Comparison of ENCODE assay signal across 8 cellular contexts in genomic region chr1:207963429-207964194, GRCh38. TPM values are rescaled to one million over a fixed set of nuclear protein-coding genes. Genes with fewer than 3 reads are reported as not detected.
DNase-seq lines count a peak whose midpoint lies in the region; ATAC-seq, FAIRE-seq and TF ChIP-seq lines count a peak whose summit lies in the region.

No MANE protein-coding gene starts in this region.

- H2AFZ ChIP-seq in HepG2 (ENCODE audit: low read length), result no peak overlapping the region

- 6% methylated on average over 10 of the region's 58 CpGs for WGBS in HepG2 (ENCODE audit: low lambda C conversion rate)

- H3K4me3 ChIP-seq in BJ (ENCODE audit: low read depth, low read length) (peak overlapping the region; percentile 46), HepG2 (replicated peaks in 1 of 3; ENCODE audit: insufficient read depth in 1 of 3, low read depth in 2 of 3, low read length in 3 of 3) (peak overlapping the region; percentile 6 to 64 (median 43); a peak in 4 of 6 replicates)

- peak; percentile 64 for TF ChIP-seq CTCF in BJ (IDR thresholded peaks at IDR 0.05; ENCODE audit: insufficient read depth, low read depth, low read length)
- TF ChIP-seq CTCF in HepG2 (CRISPR knock-in tag; IDR thresholded peaks at IDR 0.05), result peak; percentile 94

- ATAC-seq in HG03354 (IDR thresholded peaks at IDR 0.05; ENCODE audit: poor library complexity, severe bottlenecking, unreplicated experiment) (peak; percentile 84), HepG2 (peak; percentile 94)

- H3K4me2 ChIP-seq in HepG2 (ENCODE audit: low read depth, low read length), result peak overlapping the region; percentile 78

- no peak for DNase-seq in BJ (ENCODE audit: low read depth)
- DNase-seq in NCI-H460 (ENCODE audit: extremely low read depth, low read depth), result peak; percentile 89
- DNase-seq in activated CD4-positive, alpha-beta T cell treated with anti-CD3 and anti-CD28 coated beads, Interleukin-2, amount 50 U/mL, for 1 hour, result peak; percentile 77
- peak; percentile 33 for DNase-seq in cortex of kidney (lab: John Stamatoyannopoulos, UW)
- peak; percentile 74 for DNase-seq in HepG2 (ENCODE audit: low spot score)
- peak; percentile 82 to 87 for DNase-seq in stimulated activated CD4-positive, alpha-beta T cell treated with anti-CD3 and anti-CD28 coated beads, Interleukin-2, amount 100 ng/mL, for 48 hours

- FAIRE-seq in HepG2 (lab: Jason Lieb, UNC), result peak; percentile 40

- in situ Hi-C loops in HepG2 (cut with HindIII; ENCODE audit: extremely low pct_ligation_motif_present, low pct_unique_long_range_greater_than_20kb), result loop anchor here (5.0 kb wide), 1 partner anchor 66 kb away; no protein-coding TSS in a partner anchor

- H3K27ac ChIP-seq in HepG2 (ENCODE audit: extremely low read length, insufficient read depth, low read length), result no peak overlapping the region

- TF ChIP-seq POLR2A in GM19099 (IDR thresholded peaks at IDR 0.05; ENCODE audit: extremely low read depth, insufficient read length, low read depth) (peak; percentile 90), HepG2 (IDR thresholded peaks at IDR 0.05; ENCODE audit: insufficient read depth in 1 of 2, low read depth in 2 of 2, low read length in 2 of 2) (peak; percentile 62 to 73)

- CTCF ChIA-PET in BJ (lab: Yijun Ruan, JAX) (interaction anchor here (0.6 to 7.2 kb wide), 35 partner anchors 9 to 275 kb away, joined by 3 to 206 read pairs (median 5); no protein-coding TSS in a partner anchor), HepG2 (lab: Yijun Ruan, JAX; ENCODE audit: low intra/inter-chr PET ratio, low total read pairs) (interaction anchor here (1.4 to 1.7 kb wide), 4 partner anchors 67 to 152 kb away, joined by 5 to 26 read pairs (median 8); no protein-coding TSS in a partner anchor)

- POLR2A ChIA-PET in BJ (lab: Charles Lee), result interaction anchor here (0.6 to 1.5 kb wide), 5 partner anchors 53 to 221 kb away, joined by 3 to 17 read pairs (median 6); partner anchors contain the start of gene CD34
- POLR2A ChIA-PET in HepG2 (lab: Yijun Ruan, JAX), result interaction anchor here (0.6 to 1.5 kb wide), 3 partner anchors 11 to 137 kb away, joined by 3 read pairs; no protein-coding TSS in a partner anchor

- no peaks in the 10 kb centered on the region for H4K20me1 ChIP-seq in HepG2 (ENCODE audit: insufficient read depth, low read length)

- H3K27me3 ChIP-seq in BJ (ENCODE audit: control insufficient read depth, insufficient read depth, low read length), result no peaks in the 10 kb centered on the region
- peaks cover 1 to 27% of the 10 kb centered on the region in 2 experiments; a peak in 2 of 5 replicates for H3K27me3 ChIP-seq in HepG2 (ENCODE audit: control insufficient read depth in 1 of 2, insufficient read depth in 2 of 2, low read length in 2 of 2)

- H3K4me1 ChIP-seq in HepG2 (ENCODE audit: insufficient read depth, low read length), result peaks cover 13% of the 10 kb centered on the region

- intact Hi-C loops in HepG2 (cut with micrococcal nuclease; ENCODE audit: unreplicated experiment), result loop anchor here (1.0 to 5.0 kb wide), 4 partner anchors 67 to 151 kb away; no protein-coding TSS in a partner anchor

- no peaks in the 10 kb centered on the region for H3K36me3 ChIP-seq in BJ (ENCODE audit: control insufficient read depth, insufficient read depth, low read length)
- no peaks in the 10 kb centered on the region for H3K36me3 ChIP-seq in HepG2 (replicated peaks in 1 of 2; ENCODE audit: control insufficient read depth in 1 of 2, insufficient read depth in 2 of 2, low read length in 2 of 2)

- no TSS peak for BruUV-seq in HepG2 (replicated peaks; lab: Mats Ljungman, UMichigan)

- TF ChIP-seq RAD21 in HepG2 (CRISPR knock-in tag; IDR thresholded peaks at IDR 0.05), result peak; percentile 100

- H3K9me3 ChIP-seq in HepG2 (ENCODE audit: low read length), result no peaks in the 10 kb centered on the region

- no peaks in the 10 kb centered on the region for H3K79me2 ChIP-seq in HepG2 (ENCODE audit: insufficient read depth, low read length)

- H3K9ac ChIP-seq in HepG2 (ENCODE audit: insufficient read depth, low read depth, low read length), result peak overlapping the region; percentile 28; the same call in 1 of the 2 replicates

- peak in 1 of 2 experiments; percentile 52; a peak in 1 of 4 replicates for TF ChIP-seq EP300 in HepG2 (IDR thresholded peaks at IDR 0.05; ENCODE audit: low read depth in 2 of 2, low read length in 2 of 2)
- TF ChIP-seq EP300 in HepG2 (CRISPR knock-in tag; IDR thresholded peaks at IDR 0.05; ENCODE audit: borderline replicate concordance), result peak; percentile 54; the same call in 1 of the 2 replicates

TF ChIP-seq in HepG2, 621 proteins besides CTCF, POLR2A, EP300 and RAD21 (continues in another document):
- TF ChIP-seq ZNF639 (CRISPR knock-in tag; conservative IDR thresholded peaks at IDR 0.05) (no peak; the same call in 1 of the 2 replicates), MYC (CRISPR knock-in tag; IDR thresholded peaks at IDR 0.05; ENCODE audit: borderline replicate concordance) (0 out of 2 replicates have a peak, but pooled peaks have one; percentile 34), PRPF4 (IDR thresholded peaks at IDR 0.05; ENCODE audit: low read depth, low read length, poor library complexity, severe bottlenecking) (no peak), U2AF2 (IDR thresholded peaks at IDR 0.05; ENCODE audit: low read depth, low read length) (no peak), ZNF367 (CRISPR knock-in tag; IDR thresholded peaks at IDR 0.05; ENCODE audit: borderline replicate concordance) (no peak), ZNF678 (CRISPR knock-in tag; IDR thresholded peaks at IDR 0.05) (no peak), ZNF207 (IDR thresholded peaks at IDR 0.05; ENCODE audit: borderline replicate concordance) (no peak), MED13 (CRISPR knock-in tag; IDR thresholded peaks at IDR 0.05) (no peak), ZNF773 (CRISPR knock-in tag; IDR thresholded peaks at IDR 0.05; ENCODE audit: borderline replicate concordance) (no peak), FOXP4 (CRISPR knock-in tag; IDR thresholded peaks at IDR 0.05) (peak; percentile 90), CEBPB (IDR thresholded peaks at IDR 0.05; ENCODE audit: borderline replicate concordance, low read depth, low read length) (no peak)

RNA-seq across cellular contexts. Expression of gene CD34, which starts 52.7 kb away (rescaled TPM):
- polyA plus RNA-seq in BJ (2011; rRNA removed), result 0.87 and 1.2 TPM in 2 replicates
- 0.24 and 0.26 TPM in 2 replicates for polyA minus RNA-seq in BJ (2011; rRNA and poly(A)+ RNA removed)
- not detected in 2 replicates for total RNA-seq in NCI-H460 (2014; rRNA removed; shearing (Covaris generic))
- not detected in 2 replicates for polyA plus RNA-seq in NCI-H460 (2014; cell fraction: nucleus; rRNA removed)
- total RNA-seq in HepG2 (2016; rRNA removed; fragmentation: Illumina TruSeq; extraction: Trizol), result not detected in 2 replicates
- not detected in 2 replicates for total RNA-seq in HepG2 (2016; cell fraction: cytosol; rRNA removed; fragmentation: Illumina TruSeq; extraction: Trizol; ENCODE audit: low read depth)
- total RNA-seq in HepG2 (2016; cell fraction: insoluble cytoplasmic fraction; rRNA removed; fragmentation: Illumina TruSeq; extraction: Trizol), result not detected in 2 replicates
- not detected in 2 replicates for total RNA-seq in HepG2 (2016; cell fraction: membrane; rRNA removed; fragmentation: Illumina TruSeq; extraction: Trizol)
- not detected in 2 replicates for total RNA-seq in HepG2 (2016; cell fraction: nucleus; rRNA removed; fragmentation: Illumina TruSeq; extraction: Trizol)
- not detected in 2 replicates for polyA plus RNA-seq in HepG2 (2011; rRNA removed)
- polyA plus RNA-seq in HepG2 (2011; cell fraction: cytosol; rRNA removed), result not detected in 2 replicates
- polyA plus RNA-seq in HepG2 (2011; cell fraction: nucleus; rRNA removed), result not detected in 2 replicates
- polyA plus RNA-seq in HepG2 (2012), result not detected in 2 replicates
- not detected in 2 replicates for polyA plus RNA-seq in HepG2 (2016; cell fraction: cytosol; fragmentation: Illumina TruSeq; extraction: Trizol; ENCODE audit: low read depth)
- not detected in 2 replicates for polyA plus RNA-seq in HepG2 (2016; cell fraction: insoluble cytoplasmic fraction; fragmentation: Illumina TruSeq; extraction: Trizol; ENCODE audit: low read depth)
- polyA plus RNA-seq in HepG2 (2016; cell fraction: membrane; fragmentation: Illumina TruSeq; extraction: Trizol; ENCODE audit: low read depth), result not detected in 2 replicates
- not detected in 2 replicates for polyA plus RNA-seq in HepG2 (2016; cell fraction: nucleus; fragmentation: Illumina TruSeq; extraction: Trizol; ENCODE audit: insufficient read depth, low read depth)
- polyA minus RNA-seq in HepG2 (2011; rRNA and poly(A)+ RNA removed; ENCODE audit: low replicate concordance), result not detected in 2 replicates
- not detected in 2 replicates for polyA minus RNA-seq in HepG2 (2011; cell fraction: cytosol; rRNA and poly(A)+ RNA removed)
- not detected in 2 replicates for polyA minus RNA-seq in HepG2 (2011; cell fraction: nucleus; rRNA and poly(A)+ RNA removed)
